Comparison of ENCODE assay signal across 19 cellular contexts in genomic region chr18:32442575-32442974, GRCh38. TPM values are rescaled to one million over a fixed set of nuclear protein-coding genes. Genes with fewer than 3 reads are reported as not detected.
"Had no signal": no experiment of that assay in that cellular context is flagged by ENCODE, and none has a peak within 500 bp of the region (broad histone marks: within the 10 kb centered on the region; RNA-seq: fewer than 3 reads in every experiment).

No MANE protein-coding gene starts in this region.

- DNase-seq: activated CD4-positive, alpha-beta T cell treated with anti-CD3 and anti-CD28 coated beads for 36 hours; activated CD4-positive, alpha-beta T cell treated with anti-CD3 and anti-CD28 coated beads, Interleukin-2, amount 50 U/mL, for 4 hours; activated CD4-positive, CD25-positive, alpha-beta regulatory T cell; activated naive CD4-positive, alpha-beta T cell; activated T-cell treated with anti-CD3 and anti-CD28 coated beads for 4 hours; activated T-cell treated with anti-CD3 and anti-CD28 coated beads, Interleukin-2, amount 50 U/mL, for 72 hours; effector CD4-positive, alpha-beta T cell; foreskin keratinocyte; left ventricle myocardium inferior; naive B cell; nephron progenitor cell; pancreas; psoas muscle; stimulated activated naive CD4-positive, alpha-beta T cell; T-helper 1 cell; testis; transverse colon had no signal

- H3K27ac ChIP-seq: esophagus muscularis mucosa, foreskin keratinocyte, pancreas, psoas muscle, testis, transverse colon had no signal

- ATAC-seq: activated CD4-positive, alpha-beta T cell treated with anti-CD3 and anti-CD28 coated beads for 36 hours; activated T-cell treated with anti-CD3 and anti-CD28 coated beads, Interleukin-2, amount 50 U/mL, for 72 hours; foreskin keratinocyte; pancreas; psoas muscle had no signal

- H3K27me3 ChIP-seq: esophagus muscularis mucosa, foreskin keratinocyte, pancreas, right atrium auricular region, testis, transverse colon had no signal

RNA-seq across cellular contexts. Expression of gene GAREM1, which starts 28.1 kb away (rescaled TPM):
- total RNA-seq: activated CD4-positive, alpha-beta T cell treated with anti-CD3 and anti-CD28 coated beads for 36 hours had no signal
